1 cellular context compared by ENCODE assay signal in the genomic region with DNA sequence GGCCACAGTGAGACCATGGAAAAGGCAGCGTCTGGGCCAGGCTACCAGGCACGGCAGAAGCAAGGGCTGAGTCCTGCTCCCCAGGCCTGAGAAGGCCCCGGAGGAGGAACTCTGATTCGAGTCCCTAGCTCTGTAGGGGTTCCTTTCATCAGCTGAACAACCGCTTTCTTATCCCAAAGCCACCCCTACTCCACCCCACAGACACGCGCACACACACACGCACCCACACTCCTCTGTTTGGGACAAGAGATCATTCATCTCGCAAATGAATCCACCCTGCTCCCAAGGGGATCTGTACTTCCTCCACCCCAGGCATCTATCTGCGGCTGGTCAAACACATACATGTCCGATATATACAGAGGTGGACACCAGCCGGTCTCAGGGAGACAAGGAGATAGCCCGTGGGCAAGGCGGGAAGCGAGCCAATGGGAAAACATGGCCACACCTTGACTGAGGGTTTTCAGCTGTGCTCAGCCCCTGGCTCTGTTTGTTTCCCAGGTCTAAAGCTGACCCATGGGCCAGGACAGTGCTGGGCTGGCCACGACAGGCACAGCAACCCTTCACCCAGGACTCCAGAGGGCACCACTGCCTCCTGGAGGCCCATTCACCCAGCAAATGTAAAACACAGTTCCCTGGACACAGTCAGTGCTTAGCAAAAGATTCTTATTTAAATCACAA.
TF ChIP-seq lines count a peak whose summit lies in the region.

No MANE protein-coding gene starts in this region.

TF ChIP-seq in SK-N-SH treated with all-trans-retinoic acid at 6 μM for 48 hours, 23 proteins besides CTCF, POLR2A, EP300 and RAD21 (continued from another document):
- no peak for TF ChIP-seq CSRNP3 (CRISPR knock-in tag; IDR thresholded peaks at IDR 0.05)
- no peak for TF ChIP-seq ARNTL (CRISPR knock-in tag; IDR thresholded peaks at IDR 0.05; ENCODE audit: borderline replicate concordance, low read depth)
- no peak for TF ChIP-seq ZNF70 (CRISPR knock-in tag; IDR thresholded peaks at IDR 0.05)
